Comparison of ENCODE assay signal across 8 cellular contexts in the genomic region with DNA sequence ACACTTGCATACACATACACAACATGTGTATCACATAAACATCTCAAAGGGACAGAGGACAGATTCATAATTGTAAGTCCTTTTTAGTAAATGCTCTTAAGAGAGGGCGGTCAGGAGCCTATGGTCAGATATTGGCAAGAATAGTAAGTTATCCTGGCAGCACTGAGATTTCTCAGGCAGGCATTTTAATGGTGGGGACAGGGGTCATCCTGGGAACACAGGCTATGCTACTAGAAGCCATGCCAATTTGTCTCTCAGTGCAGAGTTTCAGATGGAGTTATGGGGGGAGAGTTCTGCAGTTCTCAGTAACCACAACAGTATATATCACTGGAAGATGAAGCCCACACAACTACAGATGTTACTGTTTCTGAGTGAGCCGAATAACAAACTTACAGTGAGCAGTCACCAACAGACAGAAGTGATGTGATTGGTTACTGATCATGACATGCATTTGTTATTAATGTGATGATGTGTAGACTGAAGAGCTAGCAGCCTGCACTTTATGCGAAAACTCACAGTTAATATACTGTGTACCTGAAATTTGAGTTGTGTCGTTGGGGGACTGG. TPM values are rescaled to one million over a fixed set of nuclear protein-coding genes. Genes with fewer than 3 reads are reported as not detected.
A peak's percentile ranks its signal among the peaks of the same experiment; 100 is the strongest.
DNase-seq lines count a peak whose midpoint lies in the region; ATAC-seq lines count a peak whose summit lies in the region.

No MANE protein-coding gene starts in this region.

- no peaks in the 10 kb centered on the region for H3K27me3 Mint-ChIP-seq in activated CD8-positive, alpha-beta memory T cell treated with anti-CD3 and anti-CD28 coated beads, Interleukin-2, amount 10 ng/mL, durations not matched to agents 7 days and 5 days
- H3K27me3 Mint-ChIP-seq in activated naive CD8-positive, alpha-beta T cell treated with anti-CD3 and anti-CD28 coated beads, Interleukin-2, amount 10 ng/mL, durations not matched to agents 7 days and 5 days = no peaks in the 10 kb centered on the region
- H3K27me3 Mint-ChIP-seq in stimulated activated naive B cell treated with anti-CD40 and anti-IgM and Interleukin-4, amounts not matched to agents 10 μg/mL and 1 μg/mL and 100 μg/mL, for 72 hours = no peaks in the 10 kb centered on the region

- peaks cover 9% of the 10 kb centered on the region for H3K36me3 Mint-ChIP-seq in activated CD8-positive, alpha-beta memory T cell treated with anti-CD3 and anti-CD28 coated beads, Interleukin-2, amount 10 ng/mL, durations not matched to agents 7 days and 5 days
- peaks cover 10% of the 10 kb centered on the region for H3K36me3 Mint-ChIP-seq in activated naive CD8-positive, alpha-beta T cell treated with anti-CD3 and anti-CD28 coated beads, Interleukin-2, amount 10 ng/mL, durations not matched to agents 7 days and 5 days
- peaks cover 4% of the 10 kb centered on the region in 2 donors for H3K36me3 Mint-ChIP-seq in stimulated activated naive B cell treated with anti-CD40 and anti-IgM and Interleukin-4, amounts not matched to agents 10 μg/mL and 1 μg/mL and 100 μg/mL, for 72 hours

- H3K27ac Mint-ChIP-seq in activated CD8-positive, alpha-beta memory T cell treated with anti-CD3 and anti-CD28 coated beads, Interleukin-2, amount 10 ng/mL, durations not matched to agents 7 days and 5 days = peak overlapping the region; percentile 97
- peak overlapping the region; percentile 92 for H3K27ac Mint-ChIP-seq in activated naive CD8-positive, alpha-beta T cell treated with anti-CD3 and anti-CD28 coated beads, Interleukin-2, amount 10 ng/mL, durations not matched to agents 7 days and 5 days
- H3K27ac Mint-ChIP-seq in stimulated activated naive B cell treated with anti-CD40 and anti-IgM and Interleukin-4, amounts not matched to agents 10 μg/mL and 1 μg/mL and 100 μg/mL, for 72 hours = peak overlapping the region; percentile 97

- POLR2A ChIA-PET in activated naive CD8-positive, alpha-beta T cell treated with anti-CD3 and anti-CD28 coated beads, Interleukin-2, amount 10 ng/mL, durations not matched to agents 7 days and 5 days (lab: Charles Lee) = interaction anchor here (0.9 to 1.4 kb wide), 3 partner anchors 11 to 92 kb away, joined by 3 to 7 read pairs (median 5); no protein-coding TSS in a partner anchor

- H3K9me3 Mint-ChIP-seq in activated CD8-positive, alpha-beta memory T cell treated with anti-CD3 and anti-CD28 coated beads, Interleukin-2, amount 10 ng/mL, durations not matched to agents 7 days and 5 days (ENCODE audit: low read depth) = no peaks in the 10 kb centered on the region
- H3K9me3 Mint-ChIP-seq in activated naive CD8-positive, alpha-beta T cell treated with anti-CD3 and anti-CD28 coated beads, Interleukin-2, amount 10 ng/mL, durations not matched to agents 7 days and 5 days = no peaks in the 10 kb centered on the region
- no peaks in the 10 kb centered on the region for H3K9me3 Mint-ChIP-seq in stimulated activated naive B cell treated with anti-CD40 and anti-IgM and Interleukin-4, amounts not matched to agents 10 μg/mL and 1 μg/mL and 100 μg/mL, for 72 hours

- peaks cover 44% of the 10 kb centered on the region for H3K4me1 Mint-ChIP-seq in activated CD8-positive, alpha-beta memory T cell treated with anti-CD3 and anti-CD28 coated beads, Interleukin-2, amount 10 ng/mL, durations not matched to agents 7 days and 5 days
- peaks cover 36% of the 10 kb centered on the region for H3K4me1 Mint-ChIP-seq in activated naive CD8-positive, alpha-beta T cell treated with anti-CD3 and anti-CD28 coated beads, Interleukin-2, amount 10 ng/mL, durations not matched to agents 7 days and 5 days
- H3K4me1 Mint-ChIP-seq in stimulated activated naive B cell treated with anti-CD40 and anti-IgM and Interleukin-4, amounts not matched to agents 10 μg/mL and 1 μg/mL and 100 μg/mL, for 72 hours = peaks cover 23 to 58% of the 10 kb centered on the region in 2 donors

- peak; percentile 42 for DNase-seq in activated CD8-positive, alpha-beta memory T cell treated with anti-CD3 and anti-CD28 coated beads, Interleukin-2, amount 10 ng/mL, durations not matched to agents 7 days and 5 days
- DNase-seq in activated CD8-positive, alpha-beta memory T cell treated with anti-CD3 and anti-CD28 coated beads, Interleukin-2, amount 50 U/mL, for 48 hours = no peak
- DNase-seq in activated naive CD8-positive, alpha-beta T cell treated with anti-CD3 and anti-CD28 coated beads, Interleukin-2, amount 10 ng/mL, durations not matched to agents 7 days and 5 days = no peak
- DNase-seq in stimulated activated naive B cell treated with anti-CD40 and anti-IgM and Interleukin-4, amounts not matched to agents 10 μg/mL and 1 μg/mL and 100 μg/mL, for 72 hours = peak; percentile 18
- no peak for DNase-seq in stimulated activated naive CD4-positive, alpha-beta T cell treated with Interleukin-2 at 50 U/mL for 16 hours (lab: John Stamatoyannopoulos, UW)
- DNase-seq in NCI-H345 (lab: John Stamatoyannopoulos, UW) (no peak), GM19238 (ENCODE audit: insufficient read length, low spot score) (no peak)

- ATAC-seq in activated CD8-positive, alpha-beta memory T cell treated with anti-CD3 and anti-CD28 coated beads, Interleukin-2, amount 10 ng/mL, durations not matched to agents 7 days and 5 days = peak; percentile 13
- peak; percentile 31 for ATAC-seq in HG03135 (IDR thresholded peaks at IDR 0.05; ENCODE audit: unreplicated experiment)
- ATAC-seq in activated naive CD8-positive, alpha-beta T cell treated with anti-CD3 and anti-CD28 coated beads, Interleukin-2, amount 10 ng/mL, durations not matched to agents 7 days and 5 days (ENCODE audit: low read depth) = no peak
- peak; percentile 39 to 42 for ATAC-seq in stimulated activated naive B cell treated with anti-CD40 and anti-IgM and Interleukin-4, amounts not matched to agents 10 μg/mL and 1 μg/mL and 100 μg/mL, for 72 hours (replicated peaks)

- peak overlapping the region; percentile 68 for H3K4me3 Mint-ChIP-seq in activated CD8-positive, alpha-beta memory T cell treated with anti-CD3 and anti-CD28 coated beads, Interleukin-2, amount 10 ng/mL, durations not matched to agents 7 days and 5 days
- peak overlapping the region; percentile 72 for H3K4me3 Mint-ChIP-seq in activated naive CD8-positive, alpha-beta T cell treated with anti-CD3 and anti-CD28 coated beads, Interleukin-2, amount 10 ng/mL, durations not matched to agents 7 days and 5 days
- peak overlapping the region; percentile 52 to 78 for H3K4me3 Mint-ChIP-seq in stimulated activated naive B cell treated with anti-CD40 and anti-IgM and Interleukin-4, amounts not matched to agents 10 μg/mL and 1 μg/mL and 100 μg/mL, for 72 hours

- CTCF ChIA-PET in activated CD8-positive, alpha-beta memory T cell treated with anti-CD3 and anti-CD28 coated beads, Interleukin-2, amount 10 ng/mL, durations not matched to agents 7 days and 5 days (lab: Charles Lee) = interaction anchor here (0.8 to 1.7 kb wide), 4 partner anchors 16 to 160 kb away, joined by 3 to 7 read pairs (median 4); partner anchors contain the start of gene ZNF487

RNA-seq across cellular contexts. Expression of gene ZNF487, which starts 16.4 kb away (rescaled TPM):
- total RNA-seq in activated CD8-positive, alpha-beta memory T cell treated with anti-CD3 and anti-CD28 coated beads, Interleukin-2, amount 10 ng/mL, durations not matched to agents 7 days and 5 days = 1 to 10 TPM; 1.9 to 2.7 TPM
- total RNA-seq in activated naive CD8-positive, alpha-beta T cell treated with anti-CD3 and anti-CD28 coated beads, Interleukin-2, amount 10 ng/mL, durations not matched to agents 7 days and 5 days = 1 to 10 TPM; 3.3 to 3.4 TPM

RNA-seq across cellular contexts. Expression of gene HNRNPF, which starts 44.4 kb away (rescaled TPM):
- 100 to 1,000 TPM; 446 to 512 TPM for total RNA-seq in activated CD8-positive, alpha-beta memory T cell treated with anti-CD3 and anti-CD28 coated beads, Interleukin-2, amount 10 ng/mL, durations not matched to agents 7 days and 5 days
- total RNA-seq in activated naive CD8-positive, alpha-beta T cell treated with anti-CD3 and anti-CD28 coated beads, Interleukin-2, amount 10 ng/mL, durations not matched to agents 7 days and 5 days = 100 to 1,000 TPM; 347 to 351 TPM

Comparison
In these comparisons a context has a peak if more than half of its experiments do, and no peak if none do; other contexts are left out.
1. DNase-seq: peak in activated CD8-positive, alpha-beta memory T cell treated with anti-CD3 and anti-CD28 coated beads, Interleukin-2, amount 10 ng/mL, durations not matched to agents 7 days and 5 days (single experiment) and stimulated activated naive B cell treated with anti-CD40 and anti-IgM and Interleukin-4, amounts not matched to agents 10 μg/mL and 1 μg/mL and 100 μg/mL, for 72 hours (single experiment); none in activated CD8-positive, alpha-beta memory T cell treated with anti-CD3 and anti-CD28 coated beads, Interleukin-2, amount 50 U/mL, for 48 hours (single experiment), activated naive CD8-positive, alpha-beta T cell treated with anti-CD3 and anti-CD28 coated beads, Interleukin-2, amount 10 ng/mL, durations not matched to agents 7 days and 5 days (single experiment), stimulated activated naive CD4-positive, alpha-beta T cell treated with Interleukin-2 at 50 U/mL for 16 hours (single experiment), NCI-H345 (single experiment) and GM19238 (single experiment).
2. Peak in every context shown above with its lines, with median percentiles within 50 percentile points of each other: H3K27ac Mint-ChIP-seq and H3K4me3 Mint-ChIP-seq.